Comparison of ENCODE assay signal across 17 cellular contexts in genomic region chr13:98822238-98822606, GRCh38.
DNase-seq lines count a peak whose midpoint lies in the region; ATAC-seq, FAIRE-seq and TF ChIP-seq lines count a peak whose summit lies in the region.
"Had no signal": no experiment of that assay in that cellular context is flagged by ENCODE, and none has a peak within 500 bp of the region (broad histone marks: within the 10 kb centered on the region; RNA-seq: fewer than 3 reads in every experiment).

No MANE protein-coding gene starts in this region.

- H3K27ac ChIP-seq in small intestine (ENCODE audit: low read depth in 1 of 2, low read length in 1 of 2) (peak overlapping the region; percentile 30 to 82), breast epithelium (peak overlapping the region in 1 of 2 donors; percentile 22)
- H3K27ac ChIP-seq: BLaER1 treated with 17β-estradiol and CSF1 and Interleukin-3, amounts not matched to agents 10 nM and 100 nM had no signal

- 8 to 33% (median 24%) methylated on average over 3 of the region's 3 CpGs for WGBS in small intestine, 3 donors

- ATAC-seq in left lobe of liver (peak; percentile 53), GM18519 (IDR thresholded peaks at IDR 0.05; ENCODE audit: low FRiP score, unreplicated experiment) (no peak)

- H3K9me3 ChIP-seq in small intestine (ENCODE audit: control insufficient read depth, low read depth) (no peaks in the 10 kb centered on the region), breast epithelium (no peaks in the 10 kb centered on the region)
- H3K9me3 ChIP-seq: BLaER1 treated with 17β-estradiol and CSF1 and Interleukin-3, amounts not matched to agents 10 nM and 100 nM; MG63; upper lobe of left lung had no signal

- TF ChIP-seq CTCF in breast epithelium (IDR thresholded peaks at IDR 0.05), result no peak

- H3K27me3 ChIP-seq in small intestine (ENCODE audit: control insufficient read depth in 2 of 2, insufficient read depth in 2 of 2, low read length in 2 of 2) (no peaks in the 10 kb centered on the region), breast epithelium (no peaks in the 10 kb centered on the region)
- H3K27me3 ChIP-seq: MG63, upper lobe of left lung had no signal

- H3K36me3 ChIP-seq in small intestine (ENCODE audit: control insufficient read depth in 2 of 2, insufficient read depth in 2 of 2, low read length in 2 of 2), result peaks cover 2 to 7% of the 10 kb centered on the region in 2 donors
- H3K36me3 ChIP-seq in breast epithelium, result no peaks in the 10 kb centered on the region
- H3K36me3 ChIP-seq: MG63 had no signal

- peaks cover 12 to 16% of the 10 kb centered on the region in 2 donors for H3K4me1 ChIP-seq in small intestine (ENCODE audit: control insufficient read depth in 2 of 2, insufficient read depth in 1 of 2, low read depth in 1 of 2, low read length in 1 of 2)
- H3K4me1 ChIP-seq in breast epithelium, result no peaks in the 10 kb centered on the region

- TF ChIP-seq POLR2A in H54 (IDR thresholded peaks at IDR 0.05; ENCODE audit: low read depth, low read length) (no peak), breast epithelium (IDR thresholded peaks at IDR 0.05) (no peak)

- H3K4me3 ChIP-seq in small intestine (ENCODE audit: low read depth in 1 of 2, low read length in 2 of 2) (no peak overlapping the region), breast epithelium (no peak overlapping the region)
- H3K4me3 ChIP-seq: BLaER1 treated with 17β-estradiol and CSF1 and Interleukin-3, amounts not matched to agents 10 nM and 100 nM; MG63; upper lobe of left lung had no signal

- FAIRE-seq in H54 (lab: Jason Lieb, UNC) (peak; percentile 75), small intestine (lab: Jason Lieb, UNC) (no peak)

- intact Hi-C loops in breast epithelium (cut with DNase I; ENCODE audit: low total_unique reads), result no loop called here

- DNase-seq in H54 (ENCODE audit: insufficient read length, low spot score) (no peak), dermis blood vessel endothelial cell (peak; percentile 16), left lobe of liver (ENCODE audit: low spot score) (no peak), small intestine (no peak), NCI-H2107 treated with DMSO at 0.1 percent for 48 hours (lab: John Stamatoyannopoulos, UW; ENCODE audit: unreplicated experiment) (no peak), mesenteric fat pad (ENCODE audit: low spot score) (no peak), breast epithelium (ENCODE audit: low spot score in 2 of 2) (no peak)
- DNase-seq: DMS79; erythroblast; MG63; midbrain; NCI-H2171; posterior cingulate gyrus; stimulated activated CD4-positive, alpha-beta T cell treated with anti-CD3 and anti-CD28 coated beads, Interleukin-1b, Interleukin-23, amount 100 ng/mL, for 48 hours; upper lobe of left lung had no signal
